ENCODE assay signal across 12 cellular contexts in the genomic region with DNA sequence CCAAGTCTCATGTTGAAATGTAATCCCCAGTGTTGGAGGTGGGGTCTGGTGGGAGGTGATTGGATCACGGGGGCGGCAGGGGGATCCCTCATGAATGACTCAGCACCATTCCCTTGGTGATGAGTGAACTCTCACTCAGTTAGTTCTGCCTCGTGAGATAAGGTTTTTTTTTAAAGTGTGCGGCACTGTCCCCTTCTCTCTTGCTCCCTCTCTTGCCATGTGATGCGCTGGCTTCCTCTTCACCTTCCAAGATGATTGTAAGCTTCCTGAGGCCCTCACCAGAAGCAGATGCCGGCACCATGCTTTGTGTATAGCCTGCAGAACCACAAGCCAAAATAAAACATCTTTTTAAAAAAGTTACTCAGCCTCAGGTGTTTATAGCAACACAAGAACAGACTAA. TPM values are rescaled to one million over a fixed set of nuclear protein-coding genes. Genes with fewer than 3 reads are reported as not detected.
DNase-seq lines count a peak whose midpoint lies in the region; ATAC-seq and TF ChIP-seq lines count a peak whose summit lies in the region.
"Had no signal": no experiment of that assay in that cellular context is flagged by ENCODE, and none has a peak within 500 bp of the region (broad histone marks: within the 10 kb centered on the region; RNA-seq: fewer than 3 reads in every experiment).

No MANE protein-coding gene starts in this region.

- peak overlapping the region; percentile 93 for H3K27ac ChIP-seq in KMS-11
- H3K27ac ChIP-seq: RWPE1 had no signal

- H3K79me2 ChIP-seq in KMS-11 (ENCODE audit: insufficient read depth, low read depth), result no peaks in the 10 kb centered on the region

- no peak for TF ChIP-seq CTCF in KMS-11 (conservative IDR thresholded peaks at IDR 0.05; ENCODE audit: low read depth, low read length)

- H3K36me3 ChIP-seq in KMS-11 (ENCODE audit: insufficient read depth), result no peaks in the 10 kb centered on the region

- no peaks in the 10 kb centered on the region for H3K27me3 ChIP-seq in KMS-11 (ENCODE audit: insufficient read depth, low read depth)

- no peaks in the 10 kb centered on the region for H3K27me3 Mint-ChIP-seq in activated CD4-positive, alpha-beta T cell treated with anti-CD3 and anti-CD28 coated beads, Interleukin-2, amount 10 ng/mL, durations not matched to agents 24 days and 14 days
- H3K27me3 Mint-ChIP-seq in activated T-helper 2 cell treated with anti-CD3 and anti-CD28 coated beads, Interferon-gamma antibody, Interleukin-2, Interleukin-4, amounts not matched to agents 10 μg/mL and 5 μg/mL and 100 μg/mL, durations not matched to agents 14 hours and 24 hours and 36 hours (ENCODE audit: low read depth), result no peaks in the 10 kb centered on the region
- no peaks in the 10 kb centered on the region for H3K27me3 Mint-ChIP-seq in natural killer cell treated with Interleukin-12 subunit alpha and Interleukin-12 subunit beta and Interleukin-15 and Interleukin-18, amount 100 ng/mL, for 72 hours

- peaks cover 27% of the 10 kb centered on the region for H3K36me3 Mint-ChIP-seq in activated CD4-positive, alpha-beta T cell treated with anti-CD3 and anti-CD28 coated beads, Interleukin-2, amount 10 ng/mL, durations not matched to agents 24 days and 14 days (ENCODE audit: low read depth)
- H3K36me3 Mint-ChIP-seq in activated T-helper 2 cell treated with anti-CD3 and anti-CD28 coated beads, Interferon-gamma antibody, Interleukin-2, Interleukin-4, amounts not matched to agents 10 μg/mL and 5 μg/mL and 100 μg/mL, durations not matched to agents 14 hours and 24 hours and 36 hours (ENCODE audit: low read depth), result peaks cover 18% of the 10 kb centered on the region
- H3K36me3 Mint-ChIP-seq in natural killer cell treated with Interleukin-12 subunit alpha and Interleukin-12 subunit beta and Interleukin-15 and Interleukin-18, amount 100 ng/mL, for 72 hours, result no peaks in the 10 kb centered on the region

- no peak overlapping the region for H3K4me3 ChIP-seq in KMS-11 (IDR thresholded peaks at IDR 0.05; ENCODE audit: insufficient read depth, low read depth, low read length)

- H3K9me3 Mint-ChIP-seq in activated CD4-positive, alpha-beta T cell treated with anti-CD3 and anti-CD28 coated beads, Interleukin-2, amount 10 ng/mL, durations not matched to agents 24 days and 14 days, result peaks cover 15% of the 10 kb centered on the region
- no peaks in the 10 kb centered on the region for H3K9me3 Mint-ChIP-seq in activated T-helper 2 cell treated with anti-CD3 and anti-CD28 coated beads, Interferon-gamma antibody, Interleukin-2, Interleukin-4, amounts not matched to agents 10 μg/mL and 5 μg/mL and 100 μg/mL, durations not matched to agents 14 hours and 24 hours and 36 hours
- H3K9me3 Mint-ChIP-seq in natural killer cell treated with Interleukin-12 subunit alpha and Interleukin-12 subunit beta and Interleukin-15 and Interleukin-18, amount 100 ng/mL, for 72 hours, result no peaks in the 10 kb centered on the region

- peaks cover 97% of the 10 kb centered on the region for H3K4me1 ChIP-seq in KMS-11 (ENCODE audit: low read depth, poor library complexity, severe bottlenecking)

- intact Hi-C loops in activated CD4-positive, alpha-beta T cell treated with anti-CD3 and anti-CD28 coated beads, Interleukin-2, amount 10 ng/mL, durations not matched to agents 24 days and 14 days (cut with micrococcal nuclease), result loop anchor here (1.0 to 10.0 kb wide), 6 partner anchors 13 to 965 kb away; a partner anchor contains a TSS
- intact Hi-C loops in activated T-helper 2 cell treated with anti-CD3 and anti-CD28 coated beads, Interferon-gamma antibody, Interleukin-2, Interleukin-4, amounts not matched to agents 10 μg/mL and 5 μg/mL and 100 μg/mL, durations not matched to agents 14 hours and 24 hours and 36 hours (cut with micrococcal nuclease), result loop anchor here (2.0 to 10.0 kb wide), 4 partner anchors 13 to 927 kb away; a partner anchor contains a TSS

- DNase-seq in activated CD4-positive, alpha-beta T cell treated with anti-CD3 and anti-CD28 coated beads, Interleukin-2, amount 10 ng/mL, durations not matched to agents 24 days and 14 days, result no peak
- DNase-seq in activated CD4-positive, alpha-beta T cell treated with anti-CD3 and anti-CD28 coated beads for 1 hour, result no peak
- DNase-seq in activated T-helper 2 cell treated with anti-CD3 and anti-CD28 coated beads, Interferon-gamma antibody, Interleukin-2, Interleukin-4, amounts not matched to agents 10 μg/mL and 5 μg/mL and 100 μg/mL, durations not matched to agents 14 hours and 24 hours and 36 hours (ENCODE audit: low spot score), result no peak
- DNase-seq in natural killer cell treated with Interleukin-12 subunit alpha and Interleukin-12 subunit beta and Interleukin-15 and Interleukin-18, amount 100 ng/mL, for 72 hours (ENCODE audit: low spot score), result no peak
- no peak for DNase-seq in COR-L47 (lab: John Stamatoyannopoulos, UW)
- DNase-seq in NCI-H1048 (lab: John Stamatoyannopoulos, UW), result no peak
- DNase-seq in RKO (ENCODE audit: low spot score), result no peak
- DNase-seq: NCI-H2081 treated with DMSO at 0.1 percent for 48 hours, NCI-H774, T-helper 9 cell had no signal

- H3K4me2 ChIP-seq in KMS-11, result peak overlapping the region; percentile 80

- H4K20me1 ChIP-seq in KMS-11 (ENCODE audit: insufficient read depth), result no peaks in the 10 kb centered on the region

- H3K4me3 Mint-ChIP-seq in activated CD4-positive, alpha-beta T cell treated with anti-CD3 and anti-CD28 coated beads, Interleukin-2, amount 10 ng/mL, durations not matched to agents 24 days and 14 days, result peak overlapping the region; percentile 66
- peak overlapping the region; percentile 35 for H3K4me3 Mint-ChIP-seq in activated T-helper 2 cell treated with anti-CD3 and anti-CD28 coated beads, Interferon-gamma antibody, Interleukin-2, Interleukin-4, amounts not matched to agents 10 μg/mL and 5 μg/mL and 100 μg/mL, durations not matched to agents 14 hours and 24 hours and 36 hours (ENCODE audit: low read depth)
- peak overlapping the region; percentile 78 for H3K4me3 Mint-ChIP-seq in natural killer cell treated with Interleukin-12 subunit alpha and Interleukin-12 subunit beta and Interleukin-15 and Interleukin-18, amount 100 ng/mL, for 72 hours

- peak overlapping the region; percentile 98 for H3K27ac Mint-ChIP-seq in activated CD4-positive, alpha-beta T cell treated with anti-CD3 and anti-CD28 coated beads, Interleukin-2, amount 10 ng/mL, durations not matched to agents 24 days and 14 days
- peak overlapping the region; percentile 98 for H3K27ac Mint-ChIP-seq in activated T-helper 2 cell treated with anti-CD3 and anti-CD28 coated beads, Interferon-gamma antibody, Interleukin-2, Interleukin-4, amounts not matched to agents 10 μg/mL and 5 μg/mL and 100 μg/mL, durations not matched to agents 14 hours and 24 hours and 36 hours
- H3K27ac Mint-ChIP-seq in natural killer cell treated with Interleukin-12 subunit alpha and Interleukin-12 subunit beta and Interleukin-15 and Interleukin-18, amount 100 ng/mL, for 72 hours, result peak overlapping the region; percentile 68 to 92

- peak overlapping the region; percentile 49; the same call in 1 of the 2 replicates for H3K9ac ChIP-seq in KMS-11

- H2AFZ ChIP-seq in KMS-11 (ENCODE audit: low read depth), result no peak overlapping the region

- H3K4me1 Mint-ChIP-seq in activated CD4-positive, alpha-beta T cell treated with anti-CD3 and anti-CD28 coated beads, Interleukin-2, amount 10 ng/mL, durations not matched to agents 24 days and 14 days, result peaks cover 92% of the 10 kb centered on the region
- peaks cover 95% of the 10 kb centered on the region for H3K4me1 Mint-ChIP-seq in activated T-helper 2 cell treated with anti-CD3 and anti-CD28 coated beads, Interferon-gamma antibody, Interleukin-2, Interleukin-4, amounts not matched to agents 10 μg/mL and 5 μg/mL and 100 μg/mL, durations not matched to agents 14 hours and 24 hours and 36 hours (ENCODE audit: low read depth)
- peaks cover 78 to 95% of the 10 kb centered on the region in 2 donors for H3K4me1 Mint-ChIP-seq in natural killer cell treated with Interleukin-12 subunit alpha and Interleukin-12 subunit beta and Interleukin-15 and Interleukin-18, amount 100 ng/mL, for 72 hours (ENCODE audit: low read depth in 2 of 2)

- no peak for ATAC-seq in natural killer cell treated with Interleukin-12 subunit alpha and Interleukin-12 subunit beta and Interleukin-15 and Interleukin-18, amount 100 ng/mL, for 72 hours

RNA-seq across cellular contexts. Expression of a gene that starts 19.8 kb away (rescaled TPM):
- 306 and 307 TPM in 2 replicates for total RNA-seq in activated CD4-positive, alpha-beta T cell treated with anti-CD3 and anti-CD28 coated beads, Interleukin-2, amount 10 ng/mL, durations not matched to agents 24 days and 14 days
- total RNA-seq in activated T-helper 2 cell treated with anti-CD3 and anti-CD28 coated beads, Interferon-gamma antibody, Interleukin-2, Interleukin-4, amounts not matched to agents 10 μg/mL and 5 μg/mL and 100 μg/mL, durations not matched to agents 14 hours and 24 hours and 36 hours, result 219 TPM in 2 replicates
- 100 to 1,000 TPM in 1 of 2 donors, 10 to 100 TPM in 1; 97.8 to 138 TPM for total RNA-seq in natural killer cell treated with Interleukin-12 subunit alpha and Interleukin-12 subunit beta and Interleukin-15 and Interleukin-18, amount 100 ng/mL, for 72 hours
